In the genomic region with DNA sequence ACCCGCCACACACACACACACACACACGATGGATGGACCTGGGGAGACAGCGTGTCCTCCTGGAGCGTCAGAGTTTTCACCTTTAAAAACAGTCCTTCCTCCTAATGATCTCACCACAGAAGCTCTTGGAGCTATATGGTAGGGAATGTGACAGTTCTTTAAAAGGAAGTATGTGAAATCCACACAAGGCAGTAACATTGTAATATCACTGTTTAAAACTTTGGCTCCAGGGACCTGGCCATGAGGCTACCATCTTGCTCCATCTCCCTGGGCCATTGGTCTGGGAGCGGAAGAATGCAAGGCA, we compare ENCODE assay signal across 18 cellular contexts.
DNase-seq lines count a peak whose midpoint lies in the region; ATAC-seq and TF ChIP-seq lines count a peak whose summit lies in the region.
"Had no signal": no experiment of that assay in that cellular context is flagged by ENCODE, and none has a peak within 500 bp of the region (broad histone marks: within the 10 kb centered on the region; RNA-seq: fewer than 3 reads in every experiment).

No MANE protein-coding gene starts in this region.

- no peak overlapping the region for H3K4me3 ChIP-seq in hepatocyte
- H3K4me3 ChIP-seq: colonic mucosa, gastroesophageal sphincter, lower lobe of right lung, Peyer's patch had no signal

- peaks cover 30% of the 10 kb centered on the region for H3K79me2 ChIP-seq in hepatocyte

- H3K9me3 ChIP-seq in hepatocyte (ENCODE audit: low read depth) = peaks cover under 1% of the 10 kb centered on the region
- H3K9me3 ChIP-seq: colonic mucosa, lower lobe of right lung had no signal

- peak; percentile 8; the same call in 2 of the 3 replicates for ATAC-seq in SK-N-SH treated with all-trans-retinoic acid at 6 μM for 48 hours
- ATAC-seq in HG03039 (IDR thresholded peaks at IDR 0.05; ENCODE audit: unreplicated experiment) = no peak

- peak overlapping the region; percentile 71 for H3K4me3 Mint-ChIP-seq in HFFc6
- peak overlapping the region; percentile 15 for H3K4me3 Mint-ChIP-seq in type B pancreatic cell
- no peak overlapping the region for H3K4me3 Mint-ChIP-seq in glutamatergic neuron (ENCODE audit: unreplicated experiment)

- H4K20me1 ChIP-seq in hepatocyte (ENCODE audit: insufficient read depth, poor library complexity, severe bottlenecking) = no peaks in the 10 kb centered on the region

- peaks cover 9% of the 10 kb centered on the region for H3K9me3 Mint-ChIP-seq in HFFc6
- H3K9me3 Mint-ChIP-seq in type B pancreatic cell = peaks cover 6% of the 10 kb centered on the region
- peaks cover 10% of the 10 kb centered on the region for H3K9me3 Mint-ChIP-seq in glutamatergic neuron (ENCODE audit: unreplicated experiment)

- no peaks in the 10 kb centered on the region for H3K9me2 ChIP-seq in hepatocyte (replicated peaks; ENCODE audit: insufficient read depth)

- no peak overlapping the region for H2AFZ ChIP-seq in hepatocyte

- H3K27ac Mint-ChIP-seq in HFFc6 = peak overlapping the region; percentile 96
- peak overlapping the region; percentile 74 for H3K27ac Mint-ChIP-seq in type B pancreatic cell
- H3K27ac Mint-ChIP-seq in glutamatergic neuron (ENCODE audit: unreplicated experiment) = no peak overlapping the region
- H3K27ac Mint-ChIP-seq: T-cell had no signal

- peak overlapping the region; percentile 97 for H3K27ac ChIP-seq in hepatocyte
- H3K27ac ChIP-seq: colonic mucosa, gastroesophageal sphincter, lower lobe of right lung, VCaP had no signal

- H3K27me3 ChIP-seq in hepatocyte = no peaks in the 10 kb centered on the region
- H3K27me3 ChIP-seq: colonic mucosa, Peyer's patch had no signal

- H3K27me3 Mint-ChIP-seq in HFFc6 (ENCODE audit: insufficient read depth) (no peaks in the 10 kb centered on the region; the same call in 1 of the 2 replicates), type B pancreatic cell (no peaks in the 10 kb centered on the region), glutamatergic neuron (ENCODE audit: unreplicated experiment) (peaks cover 8% of the 10 kb centered on the region)
- H3K27me3 Mint-ChIP-seq: T-cell had no signal

- DNase-seq in HFFc6 (no peak), hepatocyte (ENCODE audit: low spot score) (no peak), type B pancreatic cell (ENCODE audit: extremely low spot score, unreplicated experiment) (no peak), glutamatergic neuron (no peak), CD1c-positive myeloid dendritic cell (ENCODE audit: extremely low spot score) (no peak)
- DNase-seq: activated CD8-positive, alpha-beta memory T cell treated with anti-CD3 and anti-CD28 coated beads for 24 hours; activated effector memory CD4-positive, alpha-beta T cell treated with Interleukin-2 at 50 U/mL for 16 hours; lower lobe of right lung; NCI-H1048; NCI-H2081; NCI-H510A treated with DMSO at 0.1 percent for 48 hours; T-cell had no signal

- H3K4me1 ChIP-seq in hepatocyte (ENCODE audit: insufficient read depth) = peaks cover 54% of the 10 kb centered on the region
- H3K4me1 ChIP-seq: lower lobe of right lung had no signal

- no peak for TF ChIP-seq CTCF in HFFc6 (IDR thresholded peaks at IDR 0.05)
- no peak for TF ChIP-seq CTCF in hepatocyte (IDR thresholded peaks at IDR 0.05; ENCODE audit: poor library complexity)
- TF ChIP-seq CTCF in type B pancreatic cell (conservative IDR thresholded peaks at IDR 0.05) = no peak
- TF ChIP-seq CTCF in glutamatergic neuron (IDR thresholded peaks at IDR 0.05; ENCODE audit: partially characterized antibody, unreplicated experiment) = no peak

- no peak overlapping the region for H3K4me2 ChIP-seq in hepatocyte

- H3K4me1 Mint-ChIP-seq in HFFc6 (ENCODE audit: low read depth) = peaks cover 49% of the 10 kb centered on the region
- H3K4me1 Mint-ChIP-seq in type B pancreatic cell (ENCODE audit: unreplicated experiment) = peaks cover 65% of the 10 kb centered on the region
- no peaks in the 10 kb centered on the region for H3K4me1 Mint-ChIP-seq in glutamatergic neuron (ENCODE audit: low read depth, unreplicated experiment)

- H3K36me3 ChIP-seq in hepatocyte (replicated peaks; ENCODE audit: insufficient read depth, low read depth) = no peaks in the 10 kb centered on the region
- H3K36me3 ChIP-seq: colonic mucosa, gastroesophageal sphincter, lower lobe of right lung had no signal

- 81% methylated on average over 5 of the region's 5 CpGs for WGBS in hepatocyte (ENCODE audit: low lambda C conversion rate, missing lambda C conversion rate)

- H3K36me3 Mint-ChIP-seq in HFFc6 (ENCODE audit: low read depth) (peaks cover 8% of the 10 kb centered on the region), type B pancreatic cell (peaks cover 36% of the 10 kb centered on the region), glutamatergic neuron (ENCODE audit: unreplicated experiment) (peaks cover 8% of the 10 kb centered on the region)

TF ChIP-seq in SK-N-SH treated with all-trans-retinoic acid at 6 μM for 48 hours, 23 proteins besides CTCF, POLR2A, EP300 and RAD21:
- TF ChIP-seq ZFP3 (CRISPR knock-in tag; IDR thresholded peaks at IDR 0.05) (0 out of 2 replicates have a peak, but pooled peaks have one; percentile 11), RARB (CRISPR knock-in tag; IDR thresholded peaks at IDR 0.05) (no peak)
TF ChIP-seq in SK-N-SH treated with all-trans-retinoic acid at 6 μM for 48 hours: peak in this region for 1.
